Comparison of ENCODE assay signal across 21 cellular contexts in genomic region chr20:16518784-16519084, GRCh38.
"Had no signal": no experiment of that assay in that cellular context is flagged by ENCODE, and none has a peak within 500 bp of the region (broad histone marks: within the 10 kb centered on the region; RNA-seq: fewer than 3 reads in every experiment).

No MANE protein-coding gene starts in this region.

- H3K4me2 ChIP-seq: PC-9 had no signal

- H3K4me1 ChIP-seq: body of pancreas, breast epithelium had no signal

- H3K27ac ChIP-seq: adrenal gland, body of pancreas, breast epithelium, PC-9, RWPE1 had no signal

- H3K36me3 Mint-ChIP-seq: activated naive CD4-positive, alpha-beta T cell treated with anti-CD3 and anti-CD28 coated beads, Interleukin-2, amount 50 U/mL, for 24 hours; activated naive CD8-positive, alpha-beta T cell treated with anti-CD3 and anti-CD28 coated beads, Interleukin-2, amount 10 ng/mL, durations not matched to agents 7 days and 5 days had no signal

- DNase-seq: activated CD4-positive, alpha-beta T cell treated with anti-CD3 and anti-CD28 coated beads, Interleukin-2, amount 50 U/mL, for 4 hours; activated gamma-delta T cell; activated naive CD8-positive, alpha-beta T cell treated with anti-CD3 and anti-CD28 coated beads, Interleukin-2, amount 10 ng/mL, durations not matched to agents 7 days and 5 days; activated T-cell treated with anti-CD3 and anti-CD28 coated beads, Interleukin-2, amount 50 U/mL, for 1 hour; cerebellar nuclear complex; NCI-H1436 treated with DMSO at 0.1 percent for 48 hours; NCI-H187; NK-92 treated with Interleukin-12 subunit alpha and Interleukin-12 subunit beta, amount 100 ng/mL, for 24 hours; SIG-M5; T1000 had no signal

- H3K27me3 ChIP-seq: adrenal gland, body of pancreas, breast epithelium had no signal

- H3K4me3 Mint-ChIP-seq: activated CD4-positive, alpha-beta T cell treated with anti-CD3 and anti-CD28 coated beads, Interleukin-2, amount 10 ng/mL, durations not matched to agents 24 days and 14 days; activated CD8-positive, alpha-beta T cell treated with anti-CD3 and anti-CD28 coated beads for 36 hours; activated naive CD4-positive, alpha-beta T cell treated with anti-CD3 and anti-CD28 coated beads, Interleukin-2, amount 50 U/mL, for 24 hours; activated naive CD8-positive, alpha-beta T cell treated with anti-CD3 and anti-CD28 coated beads, Interleukin-2, amount 10 ng/mL, durations not matched to agents 7 days and 5 days; activated T-cell treated with anti-CD3 and anti-CD28 coated beads, Interleukin-2, amount 50 U/mL, for 72 hours had no signal

- ATAC-seq: activated CD8-positive, alpha-beta T cell treated with anti-CD3 and anti-CD28 coated beads for 36 hours; activated T-cell treated with anti-CD3 and anti-CD28 coated beads, Interleukin-2, amount 50 U/mL, for 72 hours; body of pancreas; Right ventricle myocardium inferior had no signal

- H3K9me3 Mint-ChIP-seq: activated CD8-positive, alpha-beta T cell treated with anti-CD3 and anti-CD28 coated beads for 36 hours; activated naive CD4-positive, alpha-beta T cell treated with anti-CD3 and anti-CD28 coated beads, Interleukin-2, amount 50 U/mL, for 24 hours; activated naive CD8-positive, alpha-beta T cell treated with anti-CD3 and anti-CD28 coated beads, Interleukin-2, amount 10 ng/mL, durations not matched to agents 7 days and 5 days; activated T-cell treated with anti-CD3 and anti-CD28 coated beads, Interleukin-2, amount 50 U/mL, for 72 hours; activated T-helper 2 cell treated with anti-CD3 and anti-CD28 coated beads, Interferon-gamma antibody, Interleukin-2, Interleukin-4, amounts not matched to agents 10 μg/mL and 5 μg/mL and 100 μg/mL, durations not matched to agents 14 hours and 24 hours and 36 hours had no signal

- H3K4me1 Mint-ChIP-seq: activated CD4-positive, alpha-beta T cell treated with anti-CD3 and anti-CD28 coated beads, Interleukin-2, amount 10 ng/mL, durations not matched to agents 24 days and 14 days; activated naive CD4-positive, alpha-beta T cell treated with anti-CD3 and anti-CD28 coated beads, Interleukin-2, amount 50 U/mL, for 24 hours had no signal

- H3K27ac Mint-ChIP-seq: activated CD4-positive, alpha-beta T cell treated with anti-CD3 and anti-CD28 coated beads, Interleukin-2, amount 10 ng/mL, durations not matched to agents 24 days and 14 days; activated CD8-positive, alpha-beta T cell treated with anti-CD3 and anti-CD28 coated beads for 36 hours; activated naive CD4-positive, alpha-beta T cell treated with anti-CD3 and anti-CD28 coated beads, Interleukin-2, amount 50 U/mL, for 24 hours; activated naive CD8-positive, alpha-beta T cell treated with anti-CD3 and anti-CD28 coated beads, Interleukin-2, amount 10 ng/mL, durations not matched to agents 7 days and 5 days; activated T-cell treated with anti-CD3 and anti-CD28 coated beads, Interleukin-2, amount 50 U/mL, for 72 hours; activated T-helper 2 cell treated with anti-CD3 and anti-CD28 coated beads, Interferon-gamma antibody, Interleukin-2, Interleukin-4, amounts not matched to agents 10 μg/mL and 5 μg/mL and 100 μg/mL, durations not matched to agents 14 hours and 24 hours and 36 hours had no signal

- H3K27me3 Mint-ChIP-seq: activated CD4-positive, alpha-beta T cell treated with anti-CD3 and anti-CD28 coated beads, Interleukin-2, amount 10 ng/mL, durations not matched to agents 24 days and 14 days; activated CD8-positive, alpha-beta T cell treated with anti-CD3 and anti-CD28 coated beads for 36 hours; activated naive CD4-positive, alpha-beta T cell treated with anti-CD3 and anti-CD28 coated beads, Interleukin-2, amount 50 U/mL, for 24 hours had no signal

- H3K4me3 ChIP-seq: adrenal gland, body of pancreas, breast epithelium, PC-9 had no signal

- H3K36me3 ChIP-seq: adrenal gland, breast epithelium had no signal

- H3K9me3 ChIP-seq: adrenal gland, body of pancreas, breast epithelium had no signal
